ENCODE assay signal across 24 cellular contexts in the genomic region with DNA sequence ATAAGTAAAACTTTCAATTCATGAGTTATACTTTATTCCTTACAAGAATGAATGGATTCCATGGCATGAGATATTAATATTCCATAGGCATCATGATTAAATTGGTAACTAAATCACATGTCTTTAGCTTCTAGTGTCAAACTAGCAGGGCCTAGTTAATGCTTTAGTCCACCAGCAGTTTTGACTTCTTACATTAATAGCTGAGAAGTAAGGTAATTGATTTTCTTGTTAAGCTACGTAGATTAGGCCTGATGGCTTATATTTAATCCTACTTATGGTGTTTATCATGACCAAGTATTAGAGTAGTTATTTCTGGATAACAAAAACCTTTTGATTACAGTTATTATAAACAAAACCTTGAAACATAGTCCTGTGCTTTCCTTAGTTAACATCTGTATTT.
DNase-seq lines count a peak whose midpoint lies in the region; ATAC-seq and TF ChIP-seq lines count a peak whose summit lies in the region.
"Had no signal": no experiment of that assay in that cellular context is flagged by ENCODE, and none has a peak within 500 bp of the region (broad histone marks: within the 10 kb centered on the region; RNA-seq: fewer than 3 reads in every experiment).

No MANE protein-coding gene starts in this region.

- H3K27me3 Mint-ChIP-seq in neural crest cell (ENCODE audit: low read depth) (no peaks in the 10 kb centered on the region), chondrocyte (ENCODE audit: low read depth) (no peaks in the 10 kb centered on the region)
- no peaks in the 10 kb centered on the region for H3K27me3 Mint-ChIP-seq in activated T-cell treated with anti-CD3 and anti-CD28 coated beads, Interleukin-2, amount 50 U/mL, for 4 hours (ENCODE audit: low read depth)
- H3K27me3 Mint-ChIP-seq: activated CD4-positive, alpha-beta memory T cell treated with anti-CD3 and anti-CD28 coated beads, Interleukin-2, amount 10 ng/mL, durations not matched to agents 7 days and 5 days; stimulated activated naive CD8-positive, alpha-beta T cell treated with anti-CD3 and anti-CD28 coated beads, Interleukin-15, Interleukin-2, amounts not matched to agents 100 ng/mL and 50 ng/mL, for 24 hours had no signal

- H3K27me3 ChIP-seq in fibroblast of lung (ENCODE audit: control insufficient read depth, insufficient read depth, low read length) = no peaks in the 10 kb centered on the region
- H3K27me3 ChIP-seq: adrenal gland; BLaER1 treated with 17β-estradiol and CSF1 and Interleukin-3, amounts not matched to agents 10 nM and 100 nM; esophagus muscularis mucosa; ovary; Peyer's patch had no signal

- no peak overlapping the region for H2AFZ ChIP-seq in fibroblast of lung (ENCODE audit: low read length)

- peak; percentile 66 for DNase-seq in DMS 273 treated with DMSO at 0.1 percent for 48 hours (lab: John Stamatoyannopoulos, UW)
- peak; percentile 16 for DNase-seq in NCI-H69 (lab: John Stamatoyannopoulos, UW)
- DNase-seq in fibroblast of lung (ENCODE audit: low read depth in 2 of 2) = peak in 1 of 2 donors; percentile 19
- no peak for DNase-seq in neural crest cell (ENCODE audit: low read depth, low spot score)
- DNase-seq in activated effector memory CD4-positive, alpha-beta T cell treated with Interleukin-2 at 50 U/mL for 16 hours = no peak
- no peak for DNase-seq in chondrocyte (ENCODE audit: low spot score)
- no peak for DNase-seq in activated T-cell treated with anti-CD3 and anti-CD28 coated beads, Interleukin-2, amount 50 U/mL, for 4 hours
- DNase-seq: activated CD4-positive, alpha-beta memory T cell treated with anti-CD3 and anti-CD28 coated beads, Interleukin-2, amount 10 ng/mL, durations not matched to agents 7 days and 5 days; activated CD4-positive, CD25-positive, alpha-beta regulatory T cell treated with anti-CD3 and anti-CD28 coated beads, Interleukin-2, amount 50 U/mL, for 72 hours; adrenal gland; Caco-2; H9; left cardiac atrium; mammary epithelial cell; NCI-H2029; ovary; Peyer's patch; right cardiac atrium; stimulated activated CD4-positive, alpha-beta T cell treated with anti-CD3 and anti-CD28 coated beads, Interleukin-15, amount 100 ng/mL, for 24 hours; T-helper 1 cell had no signal

- H3K27ac ChIP-seq in fibroblast of lung (ENCODE audit: insufficient read depth, low read length) = peak overlapping the region; percentile 84
- H3K27ac ChIP-seq: adrenal gland; BLaER1 treated with 17β-estradiol and CSF1 and Interleukin-3, amounts not matched to agents 10 nM and 100 nM had no signal

- H3K27ac Mint-ChIP-seq in neural crest cell (ENCODE audit: unreplicated experiment) = no peak overlapping the region
- H3K27ac Mint-ChIP-seq in chondrocyte (ENCODE audit: unreplicated experiment) = no peak overlapping the region
- H3K27ac Mint-ChIP-seq: activated CD4-positive, alpha-beta memory T cell treated with anti-CD3 and anti-CD28 coated beads, Interleukin-2, amount 10 ng/mL, durations not matched to agents 7 days and 5 days; stimulated activated naive CD8-positive, alpha-beta T cell treated with anti-CD3 and anti-CD28 coated beads, Interleukin-15, Interleukin-2, amounts not matched to agents 100 ng/mL and 50 ng/mL, for 24 hours had no signal

- H3K9me3 Mint-ChIP-seq in neural crest cell = peaks cover 3% of the 10 kb centered on the region
- peaks cover 5% of the 10 kb centered on the region for H3K9me3 Mint-ChIP-seq in chondrocyte (ENCODE audit: low read depth)
- H3K9me3 Mint-ChIP-seq in activated T-cell treated with anti-CD3 and anti-CD28 coated beads, Interleukin-2, amount 50 U/mL, for 4 hours = no peaks in the 10 kb centered on the region
- H3K9me3 Mint-ChIP-seq: activated CD4-positive, alpha-beta memory T cell treated with anti-CD3 and anti-CD28 coated beads, Interleukin-2, amount 10 ng/mL, durations not matched to agents 7 days and 5 days; H9; stimulated activated naive CD8-positive, alpha-beta T cell treated with anti-CD3 and anti-CD28 coated beads, Interleukin-15, Interleukin-2, amounts not matched to agents 100 ng/mL and 50 ng/mL, for 24 hours had no signal

- peak overlapping the region in 1 of 4 experiments; percentile 55 for H3K4me3 ChIP-seq in fibroblast of lung (replicated peaks in 1 of 4; ENCODE audit: control extremely low read depth in 1 of 4, insufficient read depth in 1 of 4, low read depth in 3 of 4, low read length in 4 of 4)
- H3K4me3 ChIP-seq: adrenal gland; BLaER1 treated with 17β-estradiol and CSF1 and Interleukin-3, amounts not matched to agents 10 nM and 100 nM; esophagus muscularis mucosa; ovary; Peyer's patch had no signal

- peak overlapping the region; percentile 80 for H3K4me3 Mint-ChIP-seq in neural crest cell
- no peak overlapping the region for H3K4me3 Mint-ChIP-seq in chondrocyte (ENCODE audit: unreplicated experiment)
- H3K4me3 Mint-ChIP-seq in activated T-cell treated with anti-CD3 and anti-CD28 coated beads, Interleukin-2, amount 50 U/mL, for 4 hours = no peak overlapping the region
- H3K4me3 Mint-ChIP-seq: activated CD4-positive, alpha-beta memory T cell treated with anti-CD3 and anti-CD28 coated beads, Interleukin-2, amount 10 ng/mL, durations not matched to agents 7 days and 5 days; stimulated activated naive CD8-positive, alpha-beta T cell treated with anti-CD3 and anti-CD28 coated beads, Interleukin-15, Interleukin-2, amounts not matched to agents 100 ng/mL and 50 ng/mL, for 24 hours had no signal

- peaks cover 3% of the 10 kb centered on the region for H3K4me1 ChIP-seq in fibroblast of lung (ENCODE audit: control insufficient read depth, extremely low read depth, insufficient read depth, low read length)
- H3K4me1 ChIP-seq: adrenal gland; BLaER1 treated with 17β-estradiol and CSF1 and Interleukin-3, amounts not matched to agents 10 nM and 100 nM; Caco-2; Peyer's patch had no signal

- no peaks in the 10 kb centered on the region for H3K36me3 ChIP-seq in fibroblast of lung (ENCODE audit: control insufficient read depth, insufficient read depth, low read length)
- H3K36me3 ChIP-seq: adrenal gland; BLaER1 treated with 17β-estradiol and CSF1 and Interleukin-3, amounts not matched to agents 10 nM and 100 nM; esophagus muscularis mucosa; ovary; Peyer's patch had no signal

- H3K36me3 Mint-ChIP-seq in neural crest cell (ENCODE audit: low read depth) (peaks cover 4% of the 10 kb centered on the region), chondrocyte (ENCODE audit: low read depth) (peaks cover 3% of the 10 kb centered on the region)
- H3K36me3 Mint-ChIP-seq in activated T-cell treated with anti-CD3 and anti-CD28 coated beads, Interleukin-2, amount 50 U/mL, for 4 hours (ENCODE audit: insufficient read depth) = no peaks in the 10 kb centered on the region

- no peak for TF ChIP-seq CTCF in fibroblast of lung (conservative IDR thresholded peaks at IDR 0.05 in 1 of 2, IDR thresholded peaks at IDR 0.05 in 1 of 2; ENCODE audit: low read depth in 1 of 2, low read length in 2 of 2)
- no peak for TF ChIP-seq CTCF in neural crest cell (conservative IDR thresholded peaks at IDR 0.05)
- no peak for TF ChIP-seq CTCF in chondrocyte (IDR thresholded peaks at IDR 0.05)

- no peaks in the 10 kb centered on the region for H3K79me2 ChIP-seq in fibroblast of lung (ENCODE audit: control insufficient read depth, insufficient read depth, low read length)

- H3K4me1 Mint-ChIP-seq in neural crest cell (peaks cover 64% of the 10 kb centered on the region), chondrocyte (ENCODE audit: low read depth) (peaks cover 45% of the 10 kb centered on the region)
- H3K4me1 Mint-ChIP-seq in activated T-cell treated with anti-CD3 and anti-CD28 coated beads, Interleukin-2, amount 50 U/mL, for 4 hours (ENCODE audit: low read depth) = peaks cover 2% of the 10 kb centered on the region

- H4K20me1 ChIP-seq in fibroblast of lung (ENCODE audit: control insufficient read depth, extremely low read depth, insufficient read depth, low read length) = no peaks in the 10 kb centered on the region
- H4K20me1 ChIP-seq: BLaER1 treated with 17β-estradiol and CSF1 and Interleukin-3, amounts not matched to agents 10 nM and 100 nM had no signal

- ATAC-seq in activated T-cell treated with anti-CD3 and anti-CD28 coated beads, Interleukin-2, amount 50 U/mL, for 4 hours = no peak
- ATAC-seq in HG03432 (IDR thresholded peaks at IDR 0.05; ENCODE audit: unreplicated experiment) = no peak
- ATAC-seq: right cardiac atrium had no signal

- no peaks in the 10 kb centered on the region for H3K9me3 ChIP-seq in fibroblast of lung (ENCODE audit: control insufficient read depth, insufficient read depth, low read depth, low read length)
- H3K9me3 ChIP-seq: adrenal gland, Caco-2, esophagus muscularis mucosa, ovary, Peyer's patch had no signal

- no peak overlapping the region for H3K9ac ChIP-seq in fibroblast of lung (ENCODE audit: insufficient read depth, low read length)
- H3K9ac ChIP-seq: BLaER1 treated with 17β-estradiol and CSF1 and Interleukin-3, amounts not matched to agents 10 nM and 100 nM had no signal

- H3K4me2 ChIP-seq in fibroblast of lung (ENCODE audit: extremely low read depth, insufficient read depth, low read length) = no peak overlapping the region
- H3K4me2 ChIP-seq: BLaER1 treated with 17β-estradiol and CSF1 and Interleukin-3, amounts not matched to agents 10 nM and 100 nM had no signal

Comparison
In these comparisons a context has a peak if more than half of its experiments do, and no peak if none do; other contexts are left out.
1. DNase-seq: peak in DMS 273 treated with DMSO at 0.1 percent for 48 hours (single experiment) and NCI-H69 (single experiment); none in neural crest cell (single experiment), activated effector memory CD4-positive, alpha-beta T cell treated with Interleukin-2 at 50 U/mL for 16 hours (single experiment), chondrocyte (single experiment) and activated T-cell treated with anti-CD3 and anti-CD28 coated beads, Interleukin-2, amount 50 U/mL, for 4 hours (single experiment).